Comparison of ENCODE assay signal across 22 cellular contexts in genomic region chr1:67514299-67514698, GRCh38.
"Had no signal": no experiment of that assay in that cellular context is flagged by ENCODE, and none has a peak within 500 bp of the region (broad histone marks: within the 10 kb centered on the region; RNA-seq: fewer than 3 reads in every experiment).

No MANE protein-coding gene starts in this region.

- H3K79me2 ChIP-seq: parathyroid adenoma had no signal

- ATAC-seq: esophagus mucosa; heart left ventricle; psoas muscle; sciatic nerve; stimulated activated memory B cell treated with anti-CD40 and anti-IgM and Interleukin-4, amounts not matched to agents 10 μg/mL and 1 μg/mL and 100 μg/mL, for 72 hours; upper lobe of right lung had no signal

- H3K4me3 Mint-ChIP-seq: naive B cell; nephron; stimulated activated memory B cell treated with anti-CD40 and anti-IgM and Interleukin-4, amounts not matched to agents 10 μg/mL and 1 μg/mL and 100 μg/mL, for 72 hours; stimulated activated naive CD8-positive, alpha-beta T cell treated with anti-CD3 and anti-CD28 coated beads, Interleukin-15, Interleukin-2, amounts not matched to agents 100 ng/mL and 50 ng/mL, for 24 hours had no signal

- DNase-seq: cortex of kidney; dorsolateral prefrontal cortex; effector CD8-positive, alpha-beta T cell; heart left ventricle; hypothalamus; islet precursor cell; left ventricle myocardium inferior; naive B cell; psoas muscle; retina; spleen; stimulated activated CD4-positive, alpha-beta T cell treated with anti-CD3 and anti-CD28 coated beads, Interleukin-15, amount 100 ng/mL, for 24 hours; stimulated activated CD4-positive, alpha-beta T cell treated with anti-CD3 and anti-CD28 coated beads, Interleukin-1b, Interleukin-23, amount 100 ng/mL, for 48 hours; stimulated activated CD4-positive, alpha-beta T cell treated with anti-CD3 and anti-CD28 coated beads, Interleukin-4, amount 100 ng/mL, for 24 hours; tibial artery; upper lobe of right lung had no signal

- H3K4me1 Mint-ChIP-seq: naive B cell; nephron; stimulated activated memory B cell treated with anti-CD40 and anti-IgM and Interleukin-4, amounts not matched to agents 10 μg/mL and 1 μg/mL and 100 μg/mL, for 72 hours had no signal

- H3K27ac Mint-ChIP-seq: naive B cell; nephron; stimulated activated memory B cell treated with anti-CD40 and anti-IgM and Interleukin-4, amounts not matched to agents 10 μg/mL and 1 μg/mL and 100 μg/mL, for 72 hours; stimulated activated naive CD8-positive, alpha-beta T cell treated with anti-CD3 and anti-CD28 coated beads, Interleukin-15, Interleukin-2, amounts not matched to agents 100 ng/mL and 50 ng/mL, for 24 hours had no signal

- H3K4me1 ChIP-seq: heart left ventricle, left ventricle myocardium inferior, parathyroid adenoma, psoas muscle, spleen, tibial artery, upper lobe of right lung had no signal

- H3K27ac ChIP-seq: dorsolateral prefrontal cortex, heart left ventricle, left ventricle myocardium inferior, parathyroid adenoma, psoas muscle, spleen, tibial artery, upper lobe of right lung had no signal

- H3K4me3 ChIP-seq: dorsolateral prefrontal cortex, heart left ventricle, left ventricle myocardium inferior, psoas muscle, spleen, tibial artery, upper lobe of right lung had no signal

- H3K9ac ChIP-seq: parathyroid adenoma had no signal

- H3K27me3 ChIP-seq: dorsolateral prefrontal cortex, heart left ventricle, tibial artery, upper lobe of right lung had no signal

- H2AFZ ChIP-seq: parathyroid adenoma had no signal

- H3K36me3 ChIP-seq: heart left ventricle, left ventricle myocardium inferior, spleen, tibial artery, upper lobe of right lung had no signal

- H3K9me3 ChIP-seq: upper lobe of right lung had no signal

- H3K27me3 Mint-ChIP-seq: naive B cell; stimulated activated memory B cell treated with anti-CD40 and anti-IgM and Interleukin-4, amounts not matched to agents 10 μg/mL and 1 μg/mL and 100 μg/mL, for 72 hours; stimulated activated naive CD8-positive, alpha-beta T cell treated with anti-CD3 and anti-CD28 coated beads, Interleukin-15, Interleukin-2, amounts not matched to agents 100 ng/mL and 50 ng/mL, for 24 hours had no signal
